In the genomic region with DNA sequence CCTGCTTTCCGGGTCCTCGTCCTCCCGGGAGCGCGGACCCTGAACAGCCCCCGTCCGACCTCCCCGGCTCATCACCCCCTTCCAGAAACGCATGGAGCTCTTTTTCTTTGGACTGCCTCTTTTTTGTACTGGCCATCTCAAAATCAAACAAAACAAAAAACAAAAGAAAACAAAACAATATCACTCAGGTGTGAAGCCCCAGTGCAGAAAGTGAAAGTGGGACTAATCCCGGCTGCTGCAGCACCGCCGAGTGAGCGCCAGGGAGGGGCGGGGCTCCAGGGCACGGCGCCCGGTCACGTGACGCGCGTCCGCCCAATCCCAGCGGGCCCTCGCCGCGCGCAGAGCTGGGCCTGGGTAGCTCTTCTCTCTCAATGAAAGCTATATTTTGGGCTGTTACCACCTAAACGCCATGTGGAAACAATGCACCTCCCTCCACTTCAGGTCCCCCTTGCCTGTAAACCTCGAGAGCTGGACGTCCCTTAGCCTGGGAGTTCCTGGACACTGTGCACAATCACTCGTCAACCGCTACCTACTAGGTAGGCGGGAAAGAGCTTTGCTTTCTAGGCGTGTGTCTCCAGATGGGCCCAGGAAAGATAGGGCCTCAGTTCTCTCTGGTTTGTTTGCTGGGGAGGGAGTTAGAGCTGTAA, we compare ENCODE assay signal across 8 cellular contexts.
DNase-seq lines count a peak whose midpoint lies in the region; ATAC-seq and TF ChIP-seq lines count a peak whose summit lies in the region.

No MANE protein-coding gene starts in this region.

- in situ Hi-C loops in KBM-7 (cut with MboI; ENCODE audit: low pct_unique_long_range_greater_than_20kb, low sequenced_read_pairs), result no loop called here

- no peaks in the 10 kb centered on the region for H3K9me3 ChIP-seq in DND-41 (ENCODE audit: insufficient read depth, low read length, severe bottlenecking)
- H3K9me3 ChIP-seq in RWPE2 (ENCODE audit: severe bottlenecking), result no peaks in the 10 kb centered on the region

- DNase-seq in DND-41 (peak; percentile 93), KBM-7 (peak; percentile 93), RWPE2 (ENCODE audit: low spot score) (no peak), activated gamma-delta T cell treated with Interleukin-2 at 50 U/mL for 16 hours (peak; percentile 79), foreskin melanocyte (peak; percentile 58), nucleus accumbens (lab: John Stamatoyannopoulos, UW) (peak in 40 of 56 donors; percentile 3 to 69 (median 32)), substantia nigra (lab: John Stamatoyannopoulos, UW) (peak in 35 of 49 donors; percentile 11 to 85 (median 45))

- H3K27me3 ChIP-seq in DND-41 (ENCODE audit: insufficient read depth, low read length, poor library complexity) (peaks cover 4% of the 10 kb centered on the region), RWPE2 (ENCODE audit: insufficient read depth, poor library complexity, severe bottlenecking) (no peaks in the 10 kb centered on the region)

- peaks cover 58% of the 10 kb centered on the region for H3K4me1 ChIP-seq in DND-41 (ENCODE audit: insufficient read depth, low read length)
- H3K4me1 ChIP-seq in RWPE2 (ENCODE audit: insufficient read depth, poor library complexity, severe bottlenecking), result peaks cover 16% of the 10 kb centered on the region

- H4K20me1 ChIP-seq in DND-41 (ENCODE audit: insufficient read depth, low read length), result no peaks in the 10 kb centered on the region

- peak overlapping the region; percentile 95 for H2AFZ ChIP-seq in DND-41 (ENCODE audit: low read depth, low read length)

- H3K4me3 ChIP-seq in DND-41 (ENCODE audit: low read depth in 1 of 2, low read length in 2 of 2) (peak overlapping the region; percentile 53 to 68), RWPE2 (ENCODE audit: severe bottlenecking) (peak overlapping the region; percentile 45)

- no peaks in the 10 kb centered on the region for H3K36me3 ChIP-seq in DND-41 (ENCODE audit: insufficient read depth, low read length)
- no peaks in the 10 kb centered on the region for H3K36me3 ChIP-seq in RWPE2 (ENCODE audit: low read depth)

- TF ChIP-seq CTCF in DND-41 (IDR thresholded peaks at IDR 0.05; ENCODE audit: borderline replicate concordance, extremely low read depth, low read length, poor library complexity, severe bottlenecking) (no peak), RWPE2 (IDR thresholded peaks at IDR 0.05; ENCODE audit: poor library complexity, severe bottlenecking) (no peak)

- H3K79me2 ChIP-seq in DND-41 (ENCODE audit: insufficient read depth, low read length), result no peaks in the 10 kb centered on the region

- H3K4me2 ChIP-seq in DND-41 (ENCODE audit: insufficient read depth, low read length), result peak overlapping the region; percentile 89

- H3K27ac ChIP-seq in DND-41 (ENCODE audit: low read length) (peak overlapping the region; percentile 94), RWPE2 (ENCODE audit: poor library complexity, severe bottlenecking) (peak overlapping the region; percentile 12), substantia nigra (ENCODE audit: low read depth, low read length, poor library complexity, severe bottlenecking) (no peak overlapping the region)

- H3K9ac ChIP-seq in DND-41 (ENCODE audit: low read depth, low read length), result peak overlapping the region; percentile 79

- ATAC-seq in DND-41 (ENCODE audit: insufficient read depth, low read depth) (peak; percentile 83), GM21723 (IDR thresholded peaks at IDR 0.05; ENCODE audit: unreplicated experiment) (peak; percentile 79), RWPE2 (ENCODE audit: low read depth) (peak; percentile 78)
